ENCODE assay signal across 1 cellular context in genomic region chr5:113263545-113263944, GRCh38.
TF ChIP-seq lines count a peak whose summit lies in the region.

No MANE protein-coding gene starts in this region.

TF ChIP-seq in HEK293, 187 proteins besides CTCF, POLR2A, EP300 and RAD21 (continued from another document):
- TF ChIP-seq ZNF133 (tag by site-specific recombination; IDR thresholded peaks at IDR 0.05) (no peak), ZNF571 (tag by site-specific recombination; IDR thresholded peaks at IDR 0.05) (no peak), GLIS2 (tag by site-specific recombination; IDR thresholded peaks at IDR 0.05) (no peak), ZXDB (tag by site-specific recombination; IDR thresholded peaks at IDR 0.05) (no peak), ZBTB8A (tag by site-specific recombination; IDR thresholded peaks at IDR 0.05) (no peak), ZNF324 (tag by site-specific recombination; IDR thresholded peaks at IDR 0.05) (no peak), PRDM6 (tag by site-specific recombination; IDR thresholded peaks at IDR 0.05) (peak; percentile 64), REST (tag by site-specific recombination; IDR thresholded peaks at IDR 0.05) (no peak), ZNF747 (tag by site-specific recombination; IDR thresholded peaks at IDR 0.05) (no peak), ZNF629 (tag by site-specific recombination; IDR thresholded peaks at IDR 0.05) (no peak), IKZF3 (tag by site-specific recombination; IDR thresholded peaks at IDR 0.05) (0 out of 2 replicates have a peak, but pooled peaks have one; percentile 18), ZNF76 (tag by site-specific recombination; IDR thresholded peaks at IDR 0.05; ENCODE audit: borderline replicate concordance, low read depth) (no peak)
